20 cellular contexts compared by ENCODE assay signal in the genomic region with DNA sequence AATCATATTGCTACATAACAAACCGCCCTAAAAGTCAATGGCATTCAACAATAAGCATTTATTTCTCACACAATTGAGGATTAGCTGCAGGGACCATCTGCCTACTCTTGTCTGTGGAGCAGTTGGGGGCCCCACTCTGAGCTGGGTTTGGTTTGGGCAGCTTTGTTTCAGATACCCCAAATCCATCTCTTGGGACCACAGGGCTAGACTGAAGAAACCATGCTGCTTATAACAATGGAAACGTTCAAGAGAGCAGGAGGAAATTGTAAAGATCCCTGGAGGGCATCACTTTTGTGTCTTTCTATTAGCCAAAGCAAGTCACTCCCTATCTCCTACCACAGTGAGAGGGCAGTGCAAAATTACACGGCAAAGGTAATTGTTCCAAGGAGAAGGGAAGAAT.
"Had no signal": no experiment of that assay in that cellular context is flagged by ENCODE, and none has a peak within 500 bp of the region (broad histone marks: within the 10 kb centered on the region; RNA-seq: fewer than 3 reads in every experiment).

No MANE protein-coding gene starts in this region.

- H3K36me3 ChIP-seq: left lung, ovary, right atrium auricular region, spleen, upper lobe of left lung had no signal

- ATAC-seq: activated CD8-positive, alpha-beta T cell treated with anti-CD3 and anti-CD28 coated beads, Interleukin-2, amount 10 ng/mL, durations not matched to agents 7 days and 5 days; body of pancreas; foreskin keratinocyte; naive thymus-derived CD8-positive, alpha-beta T cell; psoas muscle had no signal

- H3K4me1 ChIP-seq: body of pancreas, foreskin keratinocyte, psoas muscle, right atrium auricular region, upper lobe of left lung had no signal

- H3K27me3 ChIP-seq: body of pancreas, left lung, ovary, right atrium auricular region, spleen, upper lobe of left lung had no signal

- H3K27ac ChIP-seq: body of pancreas, foreskin keratinocyte, left lung, ovary, psoas muscle, right atrium auricular region, spleen, upper lobe of left lung, VCaP had no signal

- H3K4me3 ChIP-seq: body of pancreas, left lung, lung, ovary, psoas muscle, right atrium auricular region, spleen, upper lobe of left lung had no signal

- H3K9me3 ChIP-seq: body of pancreas, ovary, upper lobe of left lung had no signal

- DNase-seq: activated CD4-positive, alpha-beta T cell treated with anti-CD3 and anti-CD28 coated beads for 1 hour; activated CD4-positive, alpha-beta T cell treated with anti-CD3 and anti-CD28 coated beads, Interleukin-2, amount 50 U/mL, for 1 hour; activated CD8-positive, alpha-beta T cell treated with anti-CD3 and anti-CD28 coated beads, Interleukin-2, amount 10 ng/mL, durations not matched to agents 7 days and 5 days; activated gamma-delta T cell; activated naive CD4-positive, alpha-beta T cell treated with anti-CD3 and anti-CD28 coated beads, Interleukin-2, amount 50 U/mL, for 16 hours; effector memory CD4-positive, alpha-beta T cell; foreskin keratinocyte; kidney glomerular epithelial cell; left lung; naive thymus-derived CD8-positive, alpha-beta T cell; ovary; psoas muscle; spleen; stimulated activated CD4-positive, alpha-beta T cell treated with anti-CD3 and anti-CD28 coated beads, Interleukin-4, amount 100 ng/mL, for 1 hour; stimulated activated naive CD4-positive, alpha-beta T cell treated with Interleukin-2 at 50 U/mL for 16 hours had no signal
